8 cellular contexts compared by ENCODE assay signal in the genomic region with DNA sequence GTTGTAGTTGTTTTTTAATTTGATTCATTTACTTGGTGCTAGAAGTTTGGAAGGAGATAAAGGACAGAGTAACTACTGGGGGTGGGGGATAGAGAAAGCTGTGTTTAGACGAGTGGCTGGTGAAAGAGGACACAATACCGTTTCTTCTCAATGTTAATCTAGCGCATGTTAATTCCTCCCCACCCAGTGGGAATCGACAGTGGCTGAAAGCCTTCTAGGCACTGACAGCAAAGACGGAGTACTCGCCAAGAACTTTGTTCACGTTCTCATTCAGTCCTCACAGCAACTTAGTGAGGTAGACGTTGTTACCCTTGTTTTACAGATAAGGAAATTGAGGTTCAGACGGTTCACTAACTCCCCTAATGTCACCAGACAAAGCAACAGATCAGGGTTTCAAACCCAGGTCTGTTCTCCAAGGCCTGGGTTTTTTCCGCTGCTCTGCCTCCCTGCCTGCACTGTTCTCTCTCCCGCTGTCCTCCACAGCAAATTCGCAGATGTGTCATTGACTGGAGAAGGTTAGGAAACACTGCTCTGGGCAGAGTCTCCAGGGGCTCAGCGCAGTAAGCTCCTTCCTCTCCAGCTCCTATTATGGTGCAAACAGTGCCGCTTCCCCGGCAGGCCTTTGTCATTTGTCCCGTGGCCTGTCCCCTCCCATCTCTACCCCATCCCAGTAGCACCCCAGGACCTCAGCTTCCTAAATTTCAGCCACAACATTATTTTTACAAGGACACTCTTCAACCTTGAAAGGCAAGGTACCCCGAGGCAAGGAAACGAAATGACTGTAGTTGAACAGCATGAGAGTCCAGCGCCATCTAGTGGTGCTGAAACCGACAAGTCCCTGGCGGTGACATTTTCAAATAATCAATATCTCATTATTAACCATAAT. TPM values are rescaled to one million over a fixed set of nuclear protein-coding genes. Genes with fewer than 3 reads are reported as not detected.
DNase-seq lines count a peak whose midpoint lies in the region; ATAC-seq and TF ChIP-seq lines count a peak whose summit lies in the region.

No MANE protein-coding gene starts in this region.

- ATAC-seq in gastroesophageal sphincter (peak; percentile 94), HG03442 (IDR thresholded peaks at IDR 0.05; ENCODE audit: unreplicated experiment) (no peak)

- 4 to 12% methylated on average over 14 to 19 of the region's 21 CpGs for WGBS in gastroesophageal sphincter (ENCODE audit: low coverage in 1 of 2), 2 donors
- 6 to 8% (median 7%) methylated on average over 21 of the region's 21 CpGs for WGBS in stomach, 5 donors

- peaks cover 5% of the 10 kb centered on the region for H3K4me1 Mint-ChIP-seq in neural crest cell

- H3K9me3 Mint-ChIP-seq in neural crest cell, result no peaks in the 10 kb centered on the region

- intact Hi-C loops in stomach (cut with DNase I; ENCODE audit: low total_unique reads), result no loop called here

- H3K27me3 ChIP-seq in gastroesophageal sphincter (no peaks in the 10 kb centered on the region), stomach (no peaks in the 10 kb centered on the region)

- peaks cover 0 to 47% (median 0%) of the 10 kb centered on the region in 3 donors for H3K4me1 ChIP-seq in gastroesophageal sphincter
- peaks cover 13 to 48% (median 26%) of the 10 kb centered on the region in 4 donors for H3K4me1 ChIP-seq in stomach

- TF ChIP-seq POLR2A in gastroesophageal sphincter (IDR thresholded peaks at IDR 0.05) (peak in 1 of 2 donors; percentile 31), stomach (IDR thresholded peaks at IDR 0.05) (no peak)

- no peaks in the 10 kb centered on the region for H3K9me3 ChIP-seq in gastroesophageal sphincter
- no peaks in the 10 kb centered on the region for H3K9me3 ChIP-seq in stomach

- H3K4me3 Mint-ChIP-seq in neural crest cell, result no peak overlapping the region

- peak; percentile 86 for DNase-seq in ELR (ENCODE audit: low read depth)
- no peak for DNase-seq in LNCaP clone FGC (ENCODE audit: low read depth)
- peak; percentile 46 to 75 for DNase-seq in SHP77 (lab: John Stamatoyannopoulos, UW)
- DNase-seq in activated effector memory CD4-positive, alpha-beta T cell treated with anti-CD3 and anti-CD28 coated beads, Interleukin-2, amount 50 U/mL, for 16 hours, result peak; percentile 87
- peak; percentile 73 for DNase-seq in neural crest cell (ENCODE audit: low read depth, low spot score)
- peak; percentile 75 for DNase-seq in stomach

- H3K36me3 Mint-ChIP-seq in neural crest cell (ENCODE audit: low read depth), result peaks cover 4% of the 10 kb centered on the region

- peaks cover 0 to 11% of the 10 kb centered on the region in 2 donors for H3K36me3 ChIP-seq in gastroesophageal sphincter
- H3K36me3 ChIP-seq in stomach, result peaks cover 0 to 13% (median 7%) of the 10 kb centered on the region in 4 donors

- H3K27ac ChIP-seq in gastroesophageal sphincter (peak overlapping the region; percentile 77 to 89 (median 88)), stomach (peak overlapping the region; percentile 64 to 89 (median 82))

- H3K27me3 Mint-ChIP-seq in neural crest cell (ENCODE audit: low read depth), result no peaks in the 10 kb centered on the region

- peak; percentile 94 for TF ChIP-seq CTCF in LNCaP clone FGC (IDR thresholded peaks at IDR 0.05; ENCODE audit: control insufficient read depth, extremely low read depth, insufficient read depth)
- TF ChIP-seq CTCF in gastroesophageal sphincter (IDR thresholded peaks at IDR 0.05), result peak; percentile 88 to 92 (median 89)
- peak; percentile 99 for TF ChIP-seq CTCF in neural crest cell (conservative IDR thresholded peaks at IDR 0.05)
- TF ChIP-seq CTCF in stomach (IDR thresholded peaks at IDR 0.05), result peak in 5 of 7 experiments; percentile 75 to 91 (median 81)

- no peak overlapping the region for H3K4me3 ChIP-seq in LNCaP clone FGC (ENCODE audit: low read depth, low read length)
- H3K4me3 ChIP-seq in gastroesophageal sphincter, result peak overlapping the region; percentile 51 to 55
- peak overlapping the region; percentile 38 to 44 (median 40) for H3K4me3 ChIP-seq in stomach

- TF ChIP-seq EP300 in gastroesophageal sphincter (IDR thresholded peaks at IDR 0.05), result no peak
- no peak for TF ChIP-seq EP300 in stomach (IDR thresholded peaks at IDR 0.05)

- H3K27ac Mint-ChIP-seq in neural crest cell (ENCODE audit: unreplicated experiment), result no peak overlapping the region

RNA-seq across cellular contexts. Expression of a gene that starts 16.9 kb away (rescaled TPM):
- total RNA-seq in gastroesophageal sphincter (10 to 100 TPM; 23.0 to 24.8 (median 24.5) TPM), neural crest cell (50.0 and 63.0 TPM in 2 replicates), stomach (10 to 100 TPM in 4 of 5 donors, not detected in 1; 12.6 to 26.8 (median 16.8) TPM)
- 10 to 100 TPM; 25.1 to 43.3 (median 34.2) TPM for polyA plus RNA-seq in stomach
